ENCODE assay signal across 24 cellular contexts in genomic region chr3:131082246-131082645, GRCh38.
"Had no signal": no experiment of that assay in that cellular context is flagged by ENCODE, and none has a peak within 500 bp of the region (broad histone marks: within the 10 kb centered on the region; RNA-seq: fewer than 3 reads in every experiment).

No MANE protein-coding gene starts in this region.

- H3K27ac ChIP-seq: left lung, lower lobe of right lung, pancreas, prostate gland, sigmoid colon, spleen, tibial nerve, uterus had no signal

- DNase-seq: immature natural killer cell; kidney; left colon; left lung; lower lobe of right lung; mammary epithelial cell; mesenchymal stem cell; naive thymus-derived CD8-positive, alpha-beta T cell; pancreas; right cardiac atrium; sigmoid colon; small intestine; spleen; stimulated activated CD4-positive, alpha-beta T cell treated with anti-CD3 and anti-CD28 coated beads, Interleukin-1b, Interleukin-23, amount 100 ng/mL, for 48 hours; stimulated activated CD4-positive, alpha-beta T cell treated with anti-CD3 and anti-CD28 coated beads, Interleukin-2, amount 100 ng/mL, for 48 hours; stimulated activated CD4-positive, alpha-beta T cell treated with anti-CD3 and anti-CD28 coated beads, Interleukin-4, amount 100 ng/mL, for 4 hours; stimulated activated CD8-positive, alpha-beta memory T cell treated with anti-CD3 and anti-CD28 coated beads, Interleukin-4, amount 100 ng/mL, for 48 hours; stimulated activated naive CD4-positive, alpha-beta T cell treated with Interleukin-2 at 50 U/mL for 16 hours; stimulated activated naive CD8-positive, alpha-beta T cell treated with anti-CD3 and anti-CD28 coated beads, Interleukin-15, amount 100 ng/mL, for 72 hours; uterus had no signal

- H3K36me3 ChIP-seq: left lung, lower lobe of right lung, pancreas, prostate gland, spleen, tibial nerve, uterus had no signal

- H3K27me3 ChIP-seq: left lung, pancreas, sigmoid colon, spleen, tibial nerve, uterus had no signal

- FAIRE-seq: islet of Langerhans, kidney, pancreas, small intestine had no signal

- ATAC-seq: left colon; left lung; lower lobe of right lung; naive thymus-derived CD8-positive, alpha-beta T cell; right cardiac atrium; stimulated activated memory B cell treated with anti-CD40 and anti-IgM and Interleukin-4, amounts not matched to agents 10 μg/mL and 1 μg/mL and 100 μg/mL, for 72 hours; stimulated activated naive CD8-positive, alpha-beta T cell treated with anti-CD3 and anti-CD28 coated beads, Interleukin-15, amount 100 ng/mL, for 72 hours had no signal

- H3K4me1 ChIP-seq: left lung, lower lobe of right lung, pancreas, prostate gland, sigmoid colon, spleen, uterus had no signal

- H3K9me3 ChIP-seq: left lung, lower lobe of right lung, pancreas, prostate gland, sigmoid colon, spleen, tibial nerve, uterus had no signal

- H3K4me3 ChIP-seq: left lung, lower lobe of right lung, pancreas, prostate gland, sigmoid colon, spleen, tibial nerve, uterus had no signal
